2 cellular contexts compared by ENCODE assay signal in the genomic region with DNA sequence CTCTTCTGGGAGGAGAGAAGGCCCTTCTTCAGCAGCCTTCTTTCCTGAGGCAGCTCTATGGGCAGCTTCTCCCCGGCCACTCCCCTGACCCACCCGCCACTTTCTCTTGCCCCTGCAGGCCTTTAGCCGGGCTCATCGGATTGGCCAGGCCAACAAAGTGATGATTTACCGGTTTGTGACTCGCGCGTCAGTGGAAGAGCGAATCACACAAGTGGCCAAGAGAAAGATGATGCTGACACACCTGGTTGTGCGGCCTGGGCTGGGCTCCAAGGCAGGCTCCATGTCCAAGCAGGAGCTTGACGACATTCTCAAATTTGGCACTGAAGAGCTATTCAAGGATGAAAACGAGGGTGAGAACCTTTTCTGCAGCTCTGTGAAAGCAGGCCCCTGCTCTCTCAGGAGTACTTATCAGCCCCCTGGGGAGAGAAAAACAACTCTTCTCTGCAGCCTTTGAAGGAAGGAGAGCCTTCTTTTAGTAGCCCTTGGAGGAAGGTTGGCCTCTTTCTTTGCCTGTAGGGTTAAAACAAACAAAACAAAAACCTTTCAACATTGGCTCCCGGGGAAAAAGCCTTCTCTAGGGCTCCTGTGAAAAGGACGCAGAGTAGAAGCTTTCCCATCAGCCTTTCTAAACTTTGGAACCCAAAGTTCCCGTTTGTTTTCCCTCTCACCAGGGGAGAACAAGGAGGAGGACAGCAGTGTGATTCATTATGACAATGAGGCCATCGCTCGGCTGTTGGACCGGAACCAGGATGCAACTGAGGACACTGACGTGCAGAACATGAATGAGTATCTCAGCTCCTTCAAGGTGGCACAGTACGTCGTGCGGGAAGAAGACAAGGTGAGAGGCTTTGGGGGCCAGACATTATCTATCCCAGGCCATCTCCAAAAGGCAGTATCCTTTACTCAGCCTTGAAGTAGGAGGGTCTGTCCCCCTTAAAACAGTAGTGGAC.
TF ChIP-seq lines count a peak whose summit lies in the region.

No MANE protein-coding gene starts in this region.

TF ChIP-seq in K562, 482 proteins besides CTCF, POLR2A, EP300 and RAD21:
- TF ChIP-seq SAFB (IDR thresholded peaks at IDR 0.05; ENCODE audit: borderline replicate concordance, low read depth, low read length) (no peak), SIN3B (IDR thresholded peaks at IDR 0.05; ENCODE audit: low read depth) (no peak), STAT6 (CRISPR knock-in tag; IDR thresholded peaks at IDR 0.05) (no peak), SMAD1 (IDR thresholded peaks at IDR 0.05; ENCODE audit: low read depth, low read length, partially characterized antibody) (no peak), ZBTB7A (IDR thresholded peaks at IDR 0.05; ENCODE audit: borderline replicate concordance, control insufficient read depth, low read depth, low read length) (no peak), HMG20A (CRISPR knock-in tag; conservative IDR thresholded peaks at IDR 0.05) (no peak)

TF ChIP-seq in WTC11, 78 proteins besides CTCF, POLR2A, EP300 and RAD21:
- TF ChIP-seq NFATC4 (CRISPR knock-in tag; IDR thresholded peaks at IDR 0.05) (no peak), GTF2I (CRISPR knock-in tag; conservative IDR thresholded peaks at IDR 0.05) (no peak), FOXK1 (CRISPR knock-in tag; IDR thresholded peaks at IDR 0.05) (no peak), PRDM15 (CRISPR knock-in tag; IDR thresholded peaks at IDR 0.05) (no peak), KAT7 (CRISPR knock-in tag; IDR thresholded peaks at IDR 0.05; ENCODE audit: borderline replicate concordance) (no peak), CBFB (CRISPR knock-in tag; IDR thresholded peaks at IDR 0.05; ENCODE audit: low read depth) (no peak), ATF1 (CRISPR knock-in tag; IDR thresholded peaks at IDR 0.05) (no peak), CREM (CRISPR knock-in tag; IDR thresholded peaks at IDR 0.05) (no peak), ATF2 (CRISPR knock-in tag; IDR thresholded peaks at IDR 0.05; ENCODE audit: borderline replicate concordance, low read depth) (no peak), MAX (CRISPR knock-in tag; IDR thresholded peaks at IDR 0.05) (no peak), RELA (CRISPR knock-in tag; IDR thresholded peaks at IDR 0.05; ENCODE audit: borderline replicate concordance) (no peak), ZBTB21 (CRISPR knock-in tag; IDR thresholded peaks at IDR 0.05; ENCODE audit: borderline replicate concordance) (no peak), NFYB (CRISPR knock-in tag; conservative IDR thresholded peaks at IDR 0.05; ENCODE audit: low read depth) (no peak), NR2C2 (CRISPR knock-in tag; IDR thresholded peaks at IDR 0.05) (no peak)
